ENCODE assay signal across 14 cellular contexts in genomic region chr1:37033355-37034291, GRCh38. TPM values are rescaled to one million over a fixed set of nuclear protein-coding genes. Genes with fewer than 3 reads are reported as not detected.
DNase-seq lines count a peak whose midpoint lies in the region; ATAC-seq and TF ChIP-seq lines count a peak whose summit lies in the region.
"Had no signal": no experiment of that assay in that cellular context is flagged by ENCODE, and none has a peak within 500 bp of the region (broad histone marks: within the 10 kb centered on the region; RNA-seq: fewer than 3 reads in every experiment).

No MANE protein-coding gene starts in this region.

- no peak overlapping the region for H3K27ac Mint-ChIP-seq in CD4-positive, alpha-beta memory T cell

- no CpG with 5 or more reads among the region's 98 CpGs for whole genome bisulfite sequencing in iPS DF 6.9 (ENCODE audit: insufficient coverage, insufficient read length)
- 0% methylated on average over 12 of the region's 98 CpGs for WGBS in suprapubic skin

- H3K27me3 Mint-ChIP-seq in CD4-positive, alpha-beta memory T cell = peaks cover 41 to 43% of the 10 kb centered on the region in 2 donors

- intact Hi-C loops in CD4-positive, alpha-beta memory T cell (cut with micrococcal nuclease) = no loop called here

- peak; percentile 66 for DNase-seq in NCI-H748 (lab: John Stamatoyannopoulos, UW; ENCODE audit: unreplicated experiment)
- no peak for DNase-seq in NCI-H748 treated with DMSO at 0.1 percent for 48 hours (lab: John Stamatoyannopoulos, UW)
- no peak for DNase-seq in iPS DF 6.9 (ENCODE audit: low read depth, low spot score)
- DNase-seq in suprapubic skin (ENCODE audit: low spot score in 2 of 2) = no peak
- no peak for DNase-seq in CD4-positive, alpha-beta memory T cell
- DNase-seq in activated CD4-positive, alpha-beta T cell treated with anti-CD3 and anti-CD28 coated beads, Interleukin-2, amount 50 U/mL, for 1 hour = no peak
- DNase-seq: KBM-7, mammary epithelial cell, NCI-H2081 treated with DMSO at 0.1 percent for 48 hours, Peyer's patch, T-helper 2 cell had no signal

- no peak for TF ChIP-seq POLR2A in suprapubic skin (IDR thresholded peaks at IDR 0.05)

- no peak for TF ChIP-seq EP300 in suprapubic skin (IDR thresholded peaks at IDR 0.05)

- H3K27ac ChIP-seq in HUES6 (ENCODE audit: low read depth, low read length) (no peak overlapping the region), iPS DF 6.9 (ENCODE audit: low read length) (no peak overlapping the region), suprapubic skin (no peak overlapping the region)
- no peak overlapping the region for H3K27ac ChIP-seq in CD4-positive, alpha-beta memory T cell (ENCODE audit: low read depth, low read length)
- H3K27ac ChIP-seq: Peyer's patch had no signal

- H3K4me1 ChIP-seq in HUES6 (ENCODE audit: control insufficient read depth, insufficient read depth, low read length) = peaks cover 49% of the 10 kb centered on the region
- peaks cover 20% of the 10 kb centered on the region for H3K4me1 ChIP-seq in iPS DF 6.9 (ENCODE audit: control insufficient read depth, insufficient read depth, low read length)
- H3K4me1 ChIP-seq in suprapubic skin = peaks cover 36% of the 10 kb centered on the region
- no peaks in the 10 kb centered on the region for H3K4me1 ChIP-seq in CD4-positive, alpha-beta memory T cell (ENCODE audit: insufficient read depth, low read length)

- H3K4me1 Mint-ChIP-seq in CD4-positive, alpha-beta memory T cell = peaks cover 4 to 10% (median 5%) of the 10 kb centered on the region in 4 donors

- H3K27me3 ChIP-seq in HUES6 (ENCODE audit: control insufficient read depth, insufficient read depth, low read length) (peaks cover 98% of the 10 kb centered on the region), iPS DF 6.9 (ENCODE audit: control insufficient read depth, insufficient read depth, low read length) (peaks cover 33% of the 10 kb centered on the region), suprapubic skin (peaks cover 99% of the 10 kb centered on the region)
- H3K27me3 ChIP-seq in CD4-positive, alpha-beta memory T cell (ENCODE audit: insufficient read depth, low read length) = no peaks in the 10 kb centered on the region

- ATAC-seq in GM18511 (IDR thresholded peaks at IDR 0.05; ENCODE audit: unreplicated experiment) = no peak

- H3K36me3 ChIP-seq in HUES6 (ENCODE audit: control insufficient read depth, insufficient read depth, low read length) (no peaks in the 10 kb centered on the region), iPS DF 6.9 (ENCODE audit: control insufficient read depth, insufficient read depth, low read length) (no peaks in the 10 kb centered on the region), suprapubic skin (no peaks in the 10 kb centered on the region)
- no peaks in the 10 kb centered on the region for H3K36me3 ChIP-seq in CD4-positive, alpha-beta memory T cell (ENCODE audit: insufficient read depth, low read length)
- H3K36me3 ChIP-seq: Peyer's patch had no signal

- no peak for TF ChIP-seq CTCF in suprapubic skin (IDR thresholded peaks at IDR 0.05)

- H3K9me3 ChIP-seq in HUES6 (ENCODE audit: control insufficient read depth, insufficient read depth, low read depth, low read length) (no peaks in the 10 kb centered on the region), iPS DF 6.9 (ENCODE audit: control insufficient read depth, insufficient read depth, low read length) (no peaks in the 10 kb centered on the region), suprapubic skin (no peaks in the 10 kb centered on the region)
- H3K9me3 ChIP-seq in CD4-positive, alpha-beta memory T cell (ENCODE audit: control insufficient read depth in 1 of 2, low read length in 2 of 2) = no peaks in the 10 kb centered on the region
- H3K9me3 ChIP-seq: Peyer's patch had no signal

- CTCF ChIA-PET in CD4-positive, alpha-beta memory T cell (lab: Charles Lee; ENCODE audit: partially characterized antibody) = no interaction called here

- H3K4me3 ChIP-seq in HUES6 (ENCODE audit: low read depth, low read length) (peak overlapping the region; percentile 63), iPS DF 6.9 (ENCODE audit: low read length) (peak overlapping the region; percentile 50; the same call in 1 of the 2 replicates), suprapubic skin (peak overlapping the region; percentile 13)
- H3K4me3 ChIP-seq in CD4-positive, alpha-beta memory T cell (ENCODE audit: low read length in 2 of 2) = no peak overlapping the region

- POLR2A ChIA-PET in CD4-positive, alpha-beta memory T cell (lab: Charles Lee; ENCODE audit: partially characterized antibody) = no interaction called here

- no peak overlapping the region for H3K4me3 Mint-ChIP-seq in CD4-positive, alpha-beta memory T cell

- no peaks in the 10 kb centered on the region for H3K36me3 Mint-ChIP-seq in CD4-positive, alpha-beta memory T cell

- peaks cover 0 to 4% (median 0%) of the 10 kb centered on the region in 8 donors for H3K9me3 Mint-ChIP-seq in CD4-positive, alpha-beta memory T cell

- H3K9ac ChIP-seq in HUES6 (ENCODE audit: low read length) = peak overlapping the region; percentile 42

RNA-seq across cellular contexts. Expression of gene GRIK3, which starts 0.7 kb away (rescaled TPM):
- under 1 TPM; 0.18 to 0.64 (median 0.37) TPM for total RNA-seq in suprapubic skin
- not detected for total RNA-seq in CD4-positive, alpha-beta memory T cell
- polyA plus RNA-seq in CD4-positive, alpha-beta memory T cell = not detected
- total RNA-seq: endothelial cell of umbilical vein, mammary epithelial cell had no signal
- polyA plus RNA-seq: endothelial cell of umbilical vein, mammary epithelial cell had no signal

Comparison
In these comparisons a context has a peak if more than half of its experiments do, and no peak if none do; other contexts are left out.
1. H3K4me3 ChIP-seq: peak in HUES6 (single experiment), iPS DF 6.9 (single experiment) and suprapubic skin (single experiment); none in CD4-positive, alpha-beta memory T cell (0 of 2).